ENCODE assay signal across 10 cellular contexts in genomic region chr16:49639739-49640388, GRCh38.
DNase-seq lines count a peak whose midpoint lies in the region; ATAC-seq and TF ChIP-seq lines count a peak whose summit lies in the region.
"Had no signal": no experiment of that assay in that cellular context is flagged by ENCODE, and none has a peak within 500 bp of the region (broad histone marks: within the 10 kb centered on the region; RNA-seq: fewer than 3 reads in every experiment).

No MANE protein-coding gene starts in this region.

- no peaks in the 10 kb centered on the region for H3K9me3 ChIP-seq in psoas muscle

- in situ Hi-C loops in astrocyte of the cerebellum (cut with HindIII; ENCODE audit: low sequenced_read_pairs), result no loop called here

- H3K4me3 ChIP-seq in astrocyte of the cerebellum (ENCODE audit: low read depth, low read length) (no peak overlapping the region), psoas muscle (no peak overlapping the region)
- H3K4me3 ChIP-seq: SK-N-MC had no signal

- peaks cover 23% of the 10 kb centered on the region for H3K4me1 ChIP-seq in psoas muscle

- peak; percentile 65 to 72 (median 69) for ATAC-seq in psoas muscle

- no peak for TF ChIP-seq CTCF in astrocyte of the cerebellum (IDR thresholded peaks at IDR 0.05; ENCODE audit: low read depth, low read length, missing control alignments)
- TF ChIP-seq CTCF in psoas muscle (IDR thresholded peaks at IDR 0.05), result no peak

- peaks cover 0 to 36% of the 10 kb centered on the region in 2 donors for H3K36me3 ChIP-seq in psoas muscle (ENCODE audit: insufficient read depth in 1 of 2, low read depth in 1 of 2)

- H3K27ac ChIP-seq in psoas muscle, result peak overlapping the region; percentile 56
- H3K27ac ChIP-seq: SK-N-MC had no signal

- intact Hi-C loops in psoas muscle (cut with DNase I), result no loop called here

- DNase-seq in ELF-1 (ENCODE audit: low read depth, low spot score) (peak; percentile 85), astrocyte of the cerebellum (ENCODE audit: low read depth) (peak; percentile 84), hepatic stellate cell (ENCODE audit: low spot score) (peak; percentile 83), psoas muscle (peak; percentile 61 to 67), EL (no peak), SKM-1 treated with dmso at 0.1 percent for 144 hours (lab: John Stamatoyannopoulos, UW; ENCODE audit: unreplicated experiment) (no peak), NCI-H187 treated with DMSO at 0.1 percent for 48 hours (lab: John Stamatoyannopoulos, UW) (no peak)
- no peak for DNase-seq in activated CD4-positive, alpha-beta T cell treated with anti-CD3 and anti-CD28 coated beads, Interleukin-2, amount 50 U/mL, for 1 hour
- DNase-seq: NCI-H1694 had no signal

- WGBS in psoas muscle, 3 donors, result 11 to 16% (median 11%) methylated on average over 21 of the region's 21 CpGs

- H3K27me3 ChIP-seq in psoas muscle (ENCODE audit: insufficient read depth in 3 of 3, low read length in 2 of 3), result no peaks in the 10 kb centered on the region

Comparison
In these comparisons a context has a peak if more than half of its experiments do, and no peak if none do; other contexts are left out.
1. DNase-seq: peak in ELF-1 (single experiment), astrocyte of the cerebellum (single experiment), hepatic stellate cell (single experiment) and psoas muscle (2 of 2); none in EL (single experiment), SKM-1 treated with dmso at 0.1 percent for 144 hours (single experiment), NCI-H187 treated with DMSO at 0.1 percent for 48 hours (single experiment) and activated CD4-positive, alpha-beta T cell treated with anti-CD3 and anti-CD28 coated beads, Interleukin-2, amount 50 U/mL, for 1 hour (single experiment).